ENCODE assay signal across 1 cellular context in genomic region chr9:88567870-88568269, GRCh38.
TF ChIP-seq lines count a peak whose summit lies in the region.

No MANE protein-coding gene starts in this region.

TF ChIP-seq in GM12878, 131 proteins besides CTCF, POLR2A, EP300 and RAD21 (continued from another document):
- TF ChIP-seq ATF3 (IDR thresholded peaks at IDR 0.05; ENCODE audit: borderline replicate concordance, extremely low read depth, low read depth, low read length) (no peak), IRF4 (IDR thresholded peaks at IDR 0.05; ENCODE audit: low read depth, low read length) (peak; percentile 47; the same call in 1 of the 2 replicates), SKIL (IDR thresholded peaks at IDR 0.05; ENCODE audit: low read depth, poor library complexity, severe bottlenecking) (no peak), IKZF2 (IDR thresholded peaks at IDR 0.05) (peak in 1 of 2 experiments; percentile 22; a peak in 2 of 4 replicates), ETV6 (conservative IDR thresholded peaks at IDR 0.05 in 1 of 2, IDR thresholded peaks at IDR 0.05 in 1 of 2; ENCODE audit: borderline replicate concordance in 1 of 2, low read depth in 1 of 2) (no peak), RB1 (IDR thresholded peaks at IDR 0.05; ENCODE audit: borderline replicate concordance) (no peak), HDGF (IDR thresholded peaks at IDR 0.05) (no peak), IKZF1 (conservative IDR thresholded peaks at IDR 0.05) (0 out of 2 replicates have a peak, but pooled peaks have one; percentile 30), RFX5 (IDR thresholded peaks at IDR 0.05; ENCODE audit: low read depth, low read length) (no peak), RUNX3 (IDR thresholded peaks at IDR 0.05; ENCODE audit: low read length) (peak; percentile 84), NR2F1 (conservative IDR thresholded peaks at IDR 0.05) (no peak), BCL11A (IDR thresholded peaks at IDR 0.05; ENCODE audit: low read depth, low read length) (0 out of 2 replicates have a peak, but pooled peaks have one; percentile 21), BHLHE40 (IDR thresholded peaks at IDR 0.05; ENCODE audit: borderline replicate concordance in 1 of 2, low read depth in 2 of 2, low read length in 1 of 2) (peak; percentile 43 to 75; a peak in 2 of 4 replicates)
